In genomic region chr19:57803594-57804325, GRCh38 we compare ENCODE assay signal across 8 cellular contexts. TPM values are rescaled to one million over a fixed set of nuclear protein-coding genes. Genes with fewer than 3 reads are reported as not detected.
DNase-seq lines count a peak whose midpoint lies in the region; ATAC-seq and TF ChIP-seq lines count a peak whose summit lies in the region.

No MANE protein-coding gene starts in this region.

- peak; percentile 46 for DNase-seq in DMS79 treated with DMSO at 0.1 percent for 48 hours (lab: John Stamatoyannopoulos, UW)
- DNase-seq in NCI-H2227 treated with DMSO at 0.1 percent for 48 hours (lab: John Stamatoyannopoulos, UW) = peak; percentile 63
- peak; percentile 86 for DNase-seq in ecto neural progenitor cell (ENCODE audit: low spot score)
- no peak for DNase-seq in lung (ENCODE audit: low spot score)
- no peak for DNase-seq in tibial artery
- DNase-seq in GM19238 (ENCODE audit: insufficient read length, low spot score) = no peak

- H3K27me3 ChIP-seq in lung (ENCODE audit: control insufficient read depth, insufficient read depth) (no peaks in the 10 kb centered on the region), tibial artery (no peaks in the 10 kb centered on the region)

- no peak for TF ChIP-seq CTCF in lung (IDR thresholded peaks at IDR 0.05; ENCODE audit: control extremely low read depth, extremely low read depth)
- TF ChIP-seq CTCF in tibial artery (IDR thresholded peaks at IDR 0.05) = no peak

- 6 to 10% methylated on average over 19 of the region's 19 CpGs for WGBS in lung, 2 donors

- H3K36me3 ChIP-seq in lung (ENCODE audit: control insufficient read depth in 2 of 2, insufficient read depth in 2 of 2, low read length in 2 of 2) (peaks cover 1 to 3% of the 10 kb centered on the region in 2 donors), tibial artery (peaks cover 10 to 29% (median 15%) of the 10 kb centered on the region in 3 donors)

- peaks cover 0 to 4% of the 10 kb centered on the region in 2 donors for H3K4me1 ChIP-seq in lung (ENCODE audit: control insufficient read depth in 2 of 2, insufficient read depth in 2 of 2, low read length in 2 of 2)
- peaks cover 0 to 26% (median 12%) of the 10 kb centered on the region in 4 donors for H3K4me1 ChIP-seq in tibial artery

- H3K27ac ChIP-seq in lung (ENCODE audit: low read depth in 1 of 2, low read length in 1 of 2) (peak overlapping the region; percentile 11 to 89), tibial artery (peak overlapping the region; percentile 78 to 82)

- intact Hi-C loops in tibial artery (cut with DNase I; ENCODE audit: low total_unique reads) = no loop called here

- H3K9me3 ChIP-seq in lung (ENCODE audit: control insufficient read depth in 2 of 2, insufficient read depth in 1 of 2, low read length in 1 of 2) (peaks cover 0 to 4% of the 10 kb centered on the region in 2 donors), tibial artery (no peaks in the 10 kb centered on the region)

- H3K4me3 ChIP-seq in lung (peak overlapping the region; percentile 50), tibial artery (peak overlapping the region; percentile 60 to 66)

- ATAC-seq in lung (ENCODE audit: insufficient read depth, low FRiP score) (no peak), HG03159 (IDR thresholded peaks at IDR 0.05; ENCODE audit: unreplicated experiment) (no peak), GM21576 (IDR thresholded peaks at IDR 0.05; ENCODE audit: unreplicated experiment) (no peak)

RNA-seq across cellular contexts. Expression of gene ZNF552, which starts 11.0 kb away (rescaled TPM):
- 10 to 100 TPM; 15.1 to 44.1 TPM for total RNA-seq in lung
- polyA plus RNA-seq in lung = 1 to 10 TPM; 5.9 to 7.2 TPM

RNA-seq across cellular contexts. Expression of gene ZNF587B, which starts 26.3 kb away (rescaled TPM):
- 10 to 100 TPM; 15.5 to 31.7 TPM for total RNA-seq in lung
- 1 to 10 TPM; 4.0 to 7.3 TPM for polyA plus RNA-seq in lung

RNA-seq across cellular contexts. Expression of gene ZNF586, which starts 34.3 kb away (rescaled TPM):
- 10 to 100 TPM; 14.8 to 48.1 TPM for total RNA-seq in lung
- polyA plus RNA-seq in lung = 1 to 10 TPM; 4.8 to 7.4 TPM

RNA-seq across cellular contexts. Expression of gene ZNF587, which starts 45.9 kb away (rescaled TPM):
- total RNA-seq in lung = 10 to 100 TPM; 20.0 to 44.4 TPM
- polyA plus RNA-seq in lung = 10 to 100 TPM in 1 of 2 donors, 1 to 10 TPM in 1; 6.7 to 11.6 TPM

RNA-seq across cellular contexts. Expression of gene ZNF776, which starts 57.1 kb away (rescaled TPM):
- total RNA-seq in lung = 10 to 100 TPM; 13.9 to 33.8 TPM
- polyA plus RNA-seq in lung = 1 to 10 TPM; 2.9 to 5.6 TPM

Comparison
In these comparisons a context has a peak if more than half of its experiments do, and no peak if none do; other contexts are left out.
1. DNase-seq: peak in DMS79 treated with DMSO at 0.1 percent for 48 hours (single experiment), NCI-H2227 treated with DMSO at 0.1 percent for 48 hours (single experiment) and ecto neural progenitor cell (single experiment); none in lung (single experiment), tibial artery (0 of 2) and GM19238 (single experiment).